ENCODE assay signal across 19 cellular contexts in genomic region chr9:112094948-112095779, GRCh38.
DNase-seq lines count a peak whose midpoint lies in the region; ATAC-seq and TF ChIP-seq lines count a peak whose summit lies in the region.
"Had no signal": no experiment of that assay in that cellular context is flagged by ENCODE, and none has a peak within 500 bp of the region (broad histone marks: within the 10 kb centered on the region; RNA-seq: fewer than 3 reads in every experiment).

No MANE protein-coding gene starts in this region.

- H3K4me3 Mint-ChIP-seq in activated CD8-positive, alpha-beta T cell treated with anti-CD3 and anti-CD28 coated beads, Interleukin-2, amount 10 ng/mL, durations not matched to agents 7 days and 5 days: peak overlapping the region; percentile 3
- no peak overlapping the region for H3K4me3 Mint-ChIP-seq in activated CD8-positive, alpha-beta T cell treated with anti-CD3 and anti-CD28 coated beads for 36 hours
- H3K4me3 Mint-ChIP-seq in stimulated activated memory B cell treated with anti-CD40 and anti-IgM and Interleukin-4, amounts not matched to agents 10 μg/mL and 1 μg/mL and 100 μg/mL, for 72 hours: peak overlapping the region; percentile 22
- no peak overlapping the region for H3K4me3 Mint-ChIP-seq in endodermal cell

- H3K9ac ChIP-seq in duodenal mucosa (ENCODE audit: low read depth in 1 of 2, low read length in 2 of 2): no peak overlapping the region
- no peak overlapping the region for H3K9ac ChIP-seq in endodermal cell (ENCODE audit: extremely low read depth, low read length, poor library complexity, severe bottlenecking)
- H3K9ac ChIP-seq: SK-N-SH had no signal

- peaks cover 26% of the 10 kb centered on the region for H3K36me3 Mint-ChIP-seq in activated CD8-positive, alpha-beta T cell treated with anti-CD3 and anti-CD28 coated beads, Interleukin-2, amount 10 ng/mL, durations not matched to agents 7 days and 5 days (ENCODE audit: low read depth)
- H3K36me3 Mint-ChIP-seq in activated CD8-positive, alpha-beta T cell treated with anti-CD3 and anti-CD28 coated beads for 36 hours (ENCODE audit: low read depth): no peaks in the 10 kb centered on the region
- H3K36me3 Mint-ChIP-seq in stimulated activated memory B cell treated with anti-CD40 and anti-IgM and Interleukin-4, amounts not matched to agents 10 μg/mL and 1 μg/mL and 100 μg/mL, for 72 hours: peaks cover 5% of the 10 kb centered on the region
- H3K36me3 Mint-ChIP-seq in endodermal cell (ENCODE audit: low read depth): peaks cover 13% of the 10 kb centered on the region

- H3K4me1 ChIP-seq in Peyer's patch (no peaks in the 10 kb centered on the region), duodenal mucosa (ENCODE audit: control insufficient read depth in 1 of 2, insufficient read depth in 2 of 2, low read length in 2 of 2) (peaks cover 10 to 23% of the 10 kb centered on the region in 2 donors), endodermal cell (ENCODE audit: control insufficient read depth, insufficient read depth, low read length) (peaks cover 16% of the 10 kb centered on the region)
- H3K4me1 ChIP-seq: adrenal gland had no signal

- no peaks in the 10 kb centered on the region for H3K27me3 Mint-ChIP-seq in activated CD8-positive, alpha-beta T cell treated with anti-CD3 and anti-CD28 coated beads, Interleukin-2, amount 10 ng/mL, durations not matched to agents 7 days and 5 days (ENCODE audit: low read depth)
- H3K27me3 Mint-ChIP-seq in activated CD8-positive, alpha-beta T cell treated with anti-CD3 and anti-CD28 coated beads for 36 hours: no peaks in the 10 kb centered on the region
- H3K27me3 Mint-ChIP-seq in stimulated activated memory B cell treated with anti-CD40 and anti-IgM and Interleukin-4, amounts not matched to agents 10 μg/mL and 1 μg/mL and 100 μg/mL, for 72 hours: no peaks in the 10 kb centered on the region
- no peaks in the 10 kb centered on the region for H3K27me3 Mint-ChIP-seq in endodermal cell (ENCODE audit: insufficient read depth)

- H3K36me3 ChIP-seq in Peyer's patch (no peaks in the 10 kb centered on the region), duodenal mucosa (ENCODE audit: control insufficient read depth in 1 of 2, insufficient read depth in 2 of 2, low read length in 2 of 2) (peaks cover 0 to 3% of the 10 kb centered on the region in 2 donors), brain microvascular endothelial cell (replicated peaks) (no peaks in the 10 kb centered on the region), MG63 (no peaks in the 10 kb centered on the region), endodermal cell (ENCODE audit: control insufficient read depth, insufficient read depth, low read length) (no peaks in the 10 kb centered on the region)
- H3K36me3 ChIP-seq: adrenal gland, thoracic aorta had no signal

- POLR2A ChIA-PET in activated CD8-positive, alpha-beta T cell treated with anti-CD3 and anti-CD28 coated beads, Interleukin-2, amount 10 ng/mL, durations not matched to agents 7 days and 5 days (lab: Charles Lee): interaction anchor here (3.0 kb wide), 1 partner anchor 284 kb away, joined by 10 read pairs; the partner anchor contains the start of gene HSDL2
- POLR2A ChIA-PET in activated CD8-positive, alpha-beta T cell treated with anti-CD3 and anti-CD28 coated beads for 36 hours (lab: Charles Lee): interaction anchor here (0.7 kb wide), 1 partner anchor 827 kb away, joined by 3 read pairs; no protein-coding TSS in a partner anchor

- CTCF ChIA-PET in activated CD8-positive, alpha-beta T cell treated with anti-CD3 and anti-CD28 coated beads, Interleukin-2, amount 10 ng/mL, durations not matched to agents 7 days and 5 days (lab: Charles Lee): interaction anchor here (1.9 to 6.2 kb wide), 3 partner anchors 13 to 284 kb away, joined by 6 to 69 read pairs (median 8); partner anchors contain the start of gene HSDL2
- CTCF ChIA-PET in activated CD8-positive, alpha-beta T cell treated with anti-CD3 and anti-CD28 coated beads for 36 hours (lab: Charles Lee): interaction anchor here (0.9 to 9.2 kb wide), 4 partner anchors 9 to 266 kb away, joined by 3 to 105 read pairs (median 4); no protein-coding TSS in a partner anchor

- H3K27me3 ChIP-seq in Peyer's patch (no peaks in the 10 kb centered on the region), duodenal mucosa (ENCODE audit: control insufficient read depth in 1 of 2, insufficient read depth in 2 of 2, low read length in 2 of 2) (no peaks in the 10 kb centered on the region), brain microvascular endothelial cell (replicated peaks) (no peaks in the 10 kb centered on the region), MG63 (no peaks in the 10 kb centered on the region), endodermal cell (ENCODE audit: control insufficient read depth, insufficient read depth, low read length, poor library complexity, severe bottlenecking) (no peaks in the 10 kb centered on the region)
- H3K27me3 ChIP-seq: adrenal gland had no signal

- WGBS in endodermal cell (ENCODE audit: insufficient coverage in 1 of 2, insufficient read length in 1 of 2), 2 experiments: 91 to 96% methylated on average over 9 of the region's 9 CpGs

- no peak for ATAC-seq in activated CD8-positive, alpha-beta T cell treated with anti-CD3 and anti-CD28 coated beads, Interleukin-2, amount 10 ng/mL, durations not matched to agents 7 days and 5 days
- ATAC-seq in activated CD8-positive, alpha-beta T cell treated with anti-CD3 and anti-CD28 coated beads for 36 hours: no peak
- no peak for ATAC-seq in stimulated activated memory B cell treated with anti-CD40 and anti-IgM and Interleukin-4, amounts not matched to agents 10 μg/mL and 1 μg/mL and 100 μg/mL, for 72 hours
- ATAC-seq: PC-3 had no signal

- no peaks in the 10 kb centered on the region for H3K9me3 ChIP-seq in Peyer's patch
- H3K9me3 ChIP-seq in duodenal mucosa (ENCODE audit: control insufficient read depth in 1 of 2, low read length in 2 of 2): no peaks in the 10 kb centered on the region
- H3K9me3 ChIP-seq in MG63: no peaks in the 10 kb centered on the region
- H3K9me3 ChIP-seq in endodermal cell (ENCODE audit: control insufficient read depth, low read length): no peaks in the 10 kb centered on the region
- H3K9me3 ChIP-seq: adrenal gland, Caco-2, SK-N-SH, thoracic aorta had no signal

- H3K9me3 Mint-ChIP-seq in activated CD8-positive, alpha-beta T cell treated with anti-CD3 and anti-CD28 coated beads, Interleukin-2, amount 10 ng/mL, durations not matched to agents 7 days and 5 days (ENCODE audit: insufficient read depth): no peaks in the 10 kb centered on the region
- H3K9me3 Mint-ChIP-seq in activated CD8-positive, alpha-beta T cell treated with anti-CD3 and anti-CD28 coated beads for 36 hours: no peaks in the 10 kb centered on the region
- H3K9me3 Mint-ChIP-seq in stimulated activated memory B cell treated with anti-CD40 and anti-IgM and Interleukin-4, amounts not matched to agents 10 μg/mL and 1 μg/mL and 100 μg/mL, for 72 hours: no peaks in the 10 kb centered on the region
- H3K9me3 Mint-ChIP-seq in endodermal cell: no peaks in the 10 kb centered on the region

- peak; percentile 17 for DNase-seq in activated CD8-positive, alpha-beta T cell treated with anti-CD3 and anti-CD28 coated beads, Interleukin-2, amount 10 ng/mL, durations not matched to agents 7 days and 5 days
- no peak for DNase-seq in activated CD8-positive, alpha-beta T cell treated with anti-CD3 and anti-CD28 coated beads for 36 hours
- DNase-seq in Peyer's patch: no peak
- DNase-seq in brain microvascular endothelial cell: no peak
- no peak for DNase-seq in MG63
- DNase-seq in endodermal cell: no peak
- DNase-seq: activated CD4-positive, CD25-positive, alpha-beta regulatory T cell; activated T-cell treated with anti-CD3 and anti-CD28 coated beads for 4 hours; adrenal gland; Caco-2; head of caudate nucleus; Kasumi-1; kidney; NCI-H1694 treated with DMSO at 0.1 percent for 48 hours; PC-3; SK-N-SH had no signal

- H3K27ac ChIP-seq in Peyer's patch (peak overlapping the region; percentile 1 to 47 (median 19)), duodenal mucosa (ENCODE audit: low read depth, low read length) (peak overlapping the region; percentile 35), brain microvascular endothelial cell (no peak overlapping the region), endodermal cell (ENCODE audit: low read depth, low read length) (no peak overlapping the region)
- H3K27ac ChIP-seq: adrenal gland, thoracic aorta had no signal

- no peak for TF ChIP-seq POLR2A in Peyer's patch (IDR thresholded peaks at IDR 0.05)

- peaks cover 32% of the 10 kb centered on the region for H3K4me1 Mint-ChIP-seq in activated CD8-positive, alpha-beta T cell treated with anti-CD3 and anti-CD28 coated beads, Interleukin-2, amount 10 ng/mL, durations not matched to agents 7 days and 5 days (ENCODE audit: low read depth)
- H3K4me1 Mint-ChIP-seq in activated CD8-positive, alpha-beta T cell treated with anti-CD3 and anti-CD28 coated beads for 36 hours (ENCODE audit: low read depth): peaks cover 31% of the 10 kb centered on the region
- peaks cover 32% of the 10 kb centered on the region for H3K4me1 Mint-ChIP-seq in stimulated activated memory B cell treated with anti-CD40 and anti-IgM and Interleukin-4, amounts not matched to agents 10 μg/mL and 1 μg/mL and 100 μg/mL, for 72 hours
- peaks cover 25% of the 10 kb centered on the region for H3K4me1 Mint-ChIP-seq in endodermal cell

- peak overlapping the region; percentile 27 for H3K27ac Mint-ChIP-seq in activated CD8-positive, alpha-beta T cell treated with anti-CD3 and anti-CD28 coated beads, Interleukin-2, amount 10 ng/mL, durations not matched to agents 7 days and 5 days
- H3K27ac Mint-ChIP-seq in activated CD8-positive, alpha-beta T cell treated with anti-CD3 and anti-CD28 coated beads for 36 hours: no peak overlapping the region
- H3K27ac Mint-ChIP-seq in stimulated activated memory B cell treated with anti-CD40 and anti-IgM and Interleukin-4, amounts not matched to agents 10 μg/mL and 1 μg/mL and 100 μg/mL, for 72 hours: peak overlapping the region; percentile 8
- no peak overlapping the region for H3K27ac Mint-ChIP-seq in endodermal cell

- intact Hi-C loops in activated CD8-positive, alpha-beta T cell treated with anti-CD3 and anti-CD28 coated beads for 36 hours (cut with micrococcal nuclease): loop anchor here (5.0 kb wide), 1 partner anchor 282 kb away; no protein-coding TSS in a partner anchor

- H3K4me3 ChIP-seq in Peyer's patch: peak overlapping the region in 2 of 4 donors; percentile 15 to 20
- H3K4me3 ChIP-seq in duodenal mucosa (ENCODE audit: low read depth in 1 of 2, low read length in 2 of 2): peak overlapping the region; percentile 57 to 61
- no peak overlapping the region for H3K4me3 ChIP-seq in brain microvascular endothelial cell (ENCODE audit: low read depth, low read length)
- H3K4me3 ChIP-seq in MG63: no peak overlapping the region
- no peak overlapping the region for H3K4me3 ChIP-seq in endodermal cell (ENCODE audit: low read length)
- H3K4me3 ChIP-seq: adrenal gland, thoracic aorta had no signal

- no peak for TF ChIP-seq CTCF in activated CD8-positive, alpha-beta T cell treated with anti-CD3 and anti-CD28 coated beads for 36 hours (IDR thresholded peaks at IDR 0.05)
- TF ChIP-seq CTCF in Peyer's patch (IDR thresholded peaks at IDR 0.05) (no peak), brain microvascular endothelial cell (IDR thresholded peaks at IDR 0.05; ENCODE audit: low read depth, low read length, missing control alignments) (no peak), endodermal cell (conservative IDR thresholded peaks at IDR 0.05) (no peak)

- in situ Hi-C loops in brain microvascular endothelial cell (cut with HindIII; ENCODE audit: low pct_ligation_motif_present, low sequenced_read_pairs): no loop called here

Comparison
In these comparisons a context has a peak if more than half of its experiments do, and no peak if none do; other contexts are left out.
1. H3K27ac Mint-ChIP-seq: peak in activated CD8-positive, alpha-beta T cell treated with anti-CD3 and anti-CD28 coated beads, Interleukin-2, amount 10 ng/mL, durations not matched to agents 7 days and 5 days (single experiment) and stimulated activated memory B cell treated with anti-CD40 and anti-IgM and Interleukin-4, amounts not matched to agents 10 μg/mL and 1 μg/mL and 100 μg/mL, for 72 hours (single experiment); none in activated CD8-positive, alpha-beta T cell treated with anti-CD3 and anti-CD28 coated beads for 36 hours (single experiment) and endodermal cell (single experiment).
2. H3K4me3 Mint-ChIP-seq: peak in activated CD8-positive, alpha-beta T cell treated with anti-CD3 and anti-CD28 coated beads, Interleukin-2, amount 10 ng/mL, durations not matched to agents 7 days and 5 days (single experiment) and stimulated activated memory B cell treated with anti-CD40 and anti-IgM and Interleukin-4, amounts not matched to agents 10 μg/mL and 1 μg/mL and 100 μg/mL, for 72 hours (single experiment); none in activated CD8-positive, alpha-beta T cell treated with anti-CD3 and anti-CD28 coated beads for 36 hours (single experiment) and endodermal cell (single experiment).
3. H3K27ac ChIP-seq: peak in Peyer's patch (4 of 4) and duodenal mucosa (single experiment); none in brain microvascular endothelial cell (single experiment) and endodermal cell (single experiment).
4. H3K4me3 ChIP-seq: peak in duodenal mucosa (2 of 2); none in brain microvascular endothelial cell (single experiment), MG63 (single experiment) and endodermal cell (single experiment).